In genomic region chr1:235074335-235075120, GRCh38 we compare ENCODE assay signal across 2 cellular contexts.
TF ChIP-seq lines count a peak whose summit lies in the region.

No MANE protein-coding gene starts in this region.

TF ChIP-seq in SK-N-SH, 30 proteins besides CTCF, POLR2A, EP300 and RAD21 (continued from another document and continues in another):
- no peak for TF ChIP-seq IRF3 (IDR thresholded peaks at IDR 0.05; ENCODE audit: low read depth, low read length)
- peak; percentile 24; the same call in 1 of the 2 replicates for TF ChIP-seq NFIC (IDR thresholded peaks at IDR 0.05; ENCODE audit: borderline replicate concordance)
- no peak for TF ChIP-seq FOXJ3 (CRISPR knock-in tag; IDR thresholded peaks at IDR 0.05)
- no peak for TF ChIP-seq USF2 (IDR thresholded peaks at IDR 0.05; ENCODE audit: borderline replicate concordance, low read depth, low read length)
- TF ChIP-seq RXRA (IDR thresholded peaks at IDR 0.05; ENCODE audit: borderline replicate concordance, low read depth), result no peak
- peak; percentile 67; the same call in 1 of the 2 replicates for TF ChIP-seq MEF2A (IDR thresholded peaks at IDR 0.05; ENCODE audit: borderline replicate concordance, low read depth)
- TF ChIP-seq SIN3A (IDR thresholded peaks at IDR 0.05; ENCODE audit: borderline replicate concordance, low read depth, low read length), result no peak
- TF ChIP-seq RFX5 (IDR thresholded peaks at IDR 0.05; ENCODE audit: low read length), result no peak
- TF ChIP-seq JUND (IDR thresholded peaks at IDR 0.05), result peak; percentile 70
- no peak for TF ChIP-seq SMC3 (IDR thresholded peaks at IDR 0.05; ENCODE audit: low read depth, low read length)
- TF ChIP-seq RCOR1 (IDR thresholded peaks at IDR 0.05; ENCODE audit: low read length), result no peak
- TF ChIP-seq GATA2 (CRISPR knock-in tag; IDR thresholded peaks at IDR 0.05), result no peak
- TF ChIP-seq MXI1 (IDR thresholded peaks at IDR 0.05; ENCODE audit: low read depth, low read length), result peak; percentile 19; the same call in 1 of the 2 replicates
- no peak for TF ChIP-seq EZH2phosphoT487 (IDR thresholded peaks at IDR 0.05; ENCODE audit: borderline replicate concordance, low read depth)
- TF ChIP-seq PBX3 (IDR thresholded peaks at IDR 0.05), result 0 out of 2 replicates have a peak, but pooled peaks have one; percentile 20
- TF ChIP-seq CHD2 (IDR thresholded peaks at IDR 0.05; ENCODE audit: low read length, partially characterized antibody), result no peak
- no peak for TF ChIP-seq REST (IDR thresholded peaks at IDR 0.05; ENCODE audit: low read depth, low read length)
- TF ChIP-seq TAF1 (IDR thresholded peaks at IDR 0.05; ENCODE audit: borderline replicate concordance, low read depth, low read length), result no peak
- no peak for TF ChIP-seq TEAD4 (IDR thresholded peaks at IDR 0.05; ENCODE audit: borderline replicate concordance, insufficient read depth)
- no peak for TF ChIP-seq POLR2AphosphoS5 (IDR thresholded peaks at IDR 0.05; ENCODE audit: low read depth, low read length)
- no peak for TF ChIP-seq YY1 (IDR thresholded peaks at IDR 0.05; ENCODE audit: low read depth)
- peak; percentile 71 for TF ChIP-seq FOSL2 (IDR thresholded peaks at IDR 0.05; ENCODE audit: borderline replicate concordance, low read depth)
- peak; percentile 89 for TF ChIP-seq TCF12 (IDR thresholded peaks at IDR 0.05)
- TF ChIP-seq USF1 (IDR thresholded peaks at IDR 0.05; ENCODE audit: borderline replicate concordance, low read depth), result no peak
- peak; percentile 80; the same call in 1 of the 2 replicates for TF ChIP-seq FOXM1 (IDR thresholded peaks at IDR 0.05; ENCODE audit: low read depth)

TF ChIP-seq in K562, 482 proteins besides CTCF, POLR2A, EP300 and RAD21 (continued from another document):
- peak; percentile 26; the same call in 1 of the 2 replicates for TF ChIP-seq ATF3 (IDR thresholded peaks at IDR 0.05)
- TF ChIP-seq ATF3 (CRISPR knock-in tag; conservative IDR thresholded peaks at IDR 0.05), result no peak
- 0 out of 2 replicates have a peak, but pooled peaks have one; percentile 19 for TF ChIP-seq ELF1 (tag; IDR thresholded peaks at IDR 0.05)
- peak; percentile 19; the same call in 1 of the 2 replicates for TF ChIP-seq JUND (IDR thresholded peaks at IDR 0.05; ENCODE audit: borderline replicate concordance, low read depth, low read length)
- TF ChIP-seq JUND (tag; IDR thresholded peaks at IDR 0.05; ENCODE audit: borderline replicate concordance, low read depth, low read length), result 0 out of 3 replicates have a peak, but pooled peaks have one; percentile 25
- 0 out of 2 replicates have a peak, but pooled peaks have one; percentile 35 for TF ChIP-seq GABPB1 (CRISPR knock-in tag; IDR thresholded peaks at IDR 0.05)
- no peak for TF ChIP-seq SETDB1 (IDR thresholded peaks at IDR 0.05; ENCODE audit: low read length)
- TF ChIP-seq TCF3 (CRISPR knock-in tag; IDR thresholded peaks at IDR 0.05), result peak; percentile 78
- TF ChIP-seq KDM1A (IDR thresholded peaks at IDR 0.05), result 0 out of 4 replicates have a peak, but pooled peaks of 1 of the 2 experiments have one; percentile 14
- no peak for TF ChIP-seq ZKSCAN1 (IDR thresholded peaks at IDR 0.05; ENCODE audit: low read depth, low read length)
- 0 out of 2 replicates have a peak, but pooled peaks have one; percentile 25 for TF ChIP-seq JUN (IDR thresholded peaks at IDR 0.05; ENCODE audit: borderline replicate concordance, low read depth, low read length)
- TF ChIP-seq JUN (CRISPR knock-in tag; IDR thresholded peaks at IDR 0.05; ENCODE audit: borderline replicate concordance), result no peak
- TF ChIP-seq ZBTB33 (CRISPR knock-in tag; IDR thresholded peaks at IDR 0.05), result peak; percentile 71; the same call in 1 of the 2 replicates
- peak; percentile 48 for TF ChIP-seq ZFX (CRISPR knock-in tag; IDR thresholded peaks at IDR 0.05)
- peak; percentile 29; the same call in 1 of the 2 replicates for TF ChIP-seq GATA2 (CRISPR knock-in tag; IDR thresholded peaks at IDR 0.05)
- TF ChIP-seq BHLHE40 (IDR thresholded peaks at IDR 0.05; ENCODE audit: low read length), result peak; percentile 47; the same call in 1 of the 2 replicates
- peak; percentile 42; the same call in 1 of the 2 replicates for TF ChIP-seq ARID1B (IDR thresholded peaks at IDR 0.05)
- no peak for TF ChIP-seq CEBPG (CRISPR knock-in tag; IDR thresholded peaks at IDR 0.05)
- 0 out of 4 replicates have a peak, but pooled peaks of 1 of the 2 experiments have one; percentile 18 for TF ChIP-seq CEBPG (tag; conservative IDR thresholded peaks at IDR 0.05 in 1 of 2, IDR thresholded peaks at IDR 0.05 in 1 of 2)
- TF ChIP-seq CBX3 (IDR thresholded peaks at IDR 0.05; ENCODE audit: borderline replicate concordance in 1 of 2, low read length in 2 of 2), result peak in 1 of 2 experiments; percentile 12; a peak in 1 of 3 replicates
- no peak for TF ChIP-seq ID3 (CRISPR knock-in tag; IDR thresholded peaks at IDR 0.05)
- TF ChIP-seq ID3 (tag; IDR thresholded peaks at IDR 0.05), result 0 out of 2 replicates have a peak, but pooled peaks have one; percentile 15
- peak; percentile 66 for TF ChIP-seq CBFA2T3 (IDR thresholded peaks at IDR 0.05)
- TF ChIP-seq HMBOX1 (IDR thresholded peaks at IDR 0.05), result no peak
- 0 out of 2 replicates have a peak, but pooled peaks have one; percentile 35 for TF ChIP-seq ZNF12 (CRISPR knock-in tag; IDR thresholded peaks at IDR 0.05)
